ENCODE assay signal across 16 cellular contexts in the genomic region with DNA sequence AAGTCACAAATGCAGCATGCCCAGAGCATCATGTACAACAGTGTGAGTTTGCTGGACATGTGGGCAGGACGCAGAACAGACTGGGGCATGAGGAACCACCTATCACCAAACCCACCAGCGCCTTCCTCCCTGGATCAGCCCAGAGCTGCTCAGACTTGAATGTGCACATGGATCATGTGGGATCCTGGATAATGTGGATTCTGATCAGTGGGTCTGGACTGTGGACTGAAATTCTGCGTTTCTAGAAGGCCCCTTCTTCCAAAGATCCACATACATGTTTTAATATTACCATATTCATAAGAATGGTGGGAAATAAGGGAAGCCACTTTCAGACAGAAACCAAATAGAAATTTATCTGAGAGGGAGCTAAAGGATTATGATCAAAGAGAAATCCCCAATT.
DNase-seq lines count a peak whose midpoint lies in the region; ATAC-seq and TF ChIP-seq lines count a peak whose summit lies in the region.
"Had no signal": no experiment of that assay in that cellular context is flagged by ENCODE, and none has a peak within 500 bp of the region (broad histone marks: within the 10 kb centered on the region; RNA-seq: fewer than 3 reads in every experiment).

No MANE protein-coding gene starts in this region.

- H3K4me1 Mint-ChIP-seq in memory B cell: peaks cover 45% of the 10 kb centered on the region

- intact Hi-C loops in OCI-LY7 (cut with micrococcal nuclease; ENCODE audit: unreplicated experiment): loop anchor here (5.0 kb wide), 1 partner anchor 138 kb away; no protein-coding TSS in a partner anchor

- H3K4me2 ChIP-seq in DOHH2 (ENCODE audit: low read length) (peak overlapping the region; percentile 44), OCI-LY7 (ENCODE audit: low read length) (peak overlapping the region; percentile 13), SK-N-SH (no peak overlapping the region), hepatocyte (no peak overlapping the region)

- H3K27ac ChIP-seq in DOHH2 (ENCODE audit: low read depth, low read length) (peak overlapping the region; percentile 82), OCI-LY7 (ENCODE audit: low read depth, low read length, poor library complexity, severe bottlenecking) (peak overlapping the region; percentile 84), SK-N-SH (ENCODE audit: low read depth in 2 of 2, low read length in 1 of 2) (no peak overlapping the region), hepatocyte (no peak overlapping the region)
- H3K27ac ChIP-seq: BLaER1 treated with 17β-estradiol and CSF1 and Interleukin-3, amounts not matched to agents 10 nM and 100 nM had no signal

- H3K9me3 ChIP-seq in DOHH2 (ENCODE audit: control insufficient read depth, insufficient read depth, low read length) (no peaks in the 10 kb centered on the region), OCI-LY7 (ENCODE audit: low read length) (0 out of 2 replicates have a peak, but pooled peaks cover 4% of the 10 kb centered on the region), SK-N-SH (no peaks in the 10 kb centered on the region), hepatocyte (ENCODE audit: low read depth) (no peaks in the 10 kb centered on the region)
- H3K9me3 ChIP-seq: BLaER1 treated with 17β-estradiol and CSF1 and Interleukin-3, amounts not matched to agents 10 nM and 100 nM; HAP-1 had no signal

- H3K4me1 ChIP-seq in DOHH2 (ENCODE audit: control insufficient read depth, low read length) (peaks cover 71% of the 10 kb centered on the region), OCI-LY7 (ENCODE audit: insufficient read depth, low read length, poor library complexity, severe bottlenecking) (peaks cover 77% of the 10 kb centered on the region), SK-N-SH (ENCODE audit: control insufficient read depth in 1 of 2, insufficient read depth in 2 of 2, low read depth in 1 of 2, low read length in 1 of 2) (no peaks in the 10 kb centered on the region), hepatocyte (ENCODE audit: insufficient read depth) (peaks cover 5% of the 10 kb centered on the region)
- H3K4me1 ChIP-seq: HAP-1 had no signal

- no peaks in the 10 kb centered on the region for H3K36me3 Mint-ChIP-seq in memory B cell
- H3K36me3 Mint-ChIP-seq: CD8-positive, alpha-beta memory T cell had no signal

- no peak for DNase-seq in OCI-LY7 (ENCODE audit: low spot score)
- DNase-seq in memory B cell (ENCODE audit: low spot score in 2 of 2): no peak
- DNase-seq in G401 (ENCODE audit: low spot score): no peak
- DNase-seq in SK-N-SH: no peak
- no peak for DNase-seq in hepatocyte (ENCODE audit: low spot score)
- DNase-seq in H7: no peak
- DNase-seq: 8988T; CD8-positive, alpha-beta memory T cell; COR-L47; DMS 273 treated with DMSO at 0.1 percent for 48 hours; DMS53; DND-41; GDM1 had no signal

- TF ChIP-seq RAD21 in SK-N-SH (IDR thresholded peaks at IDR 0.05; ENCODE audit: low read length): no peak

- peak overlapping the region; percentile 17 for H3K27ac Mint-ChIP-seq in memory B cell

- in situ Hi-C loops in G401 (cut with HindIII; ENCODE audit: low sequenced_read_pairs): no loop called here

- no peak overlapping the region for H3K4me3 Mint-ChIP-seq in memory B cell
- H3K4me3 Mint-ChIP-seq: CD8-positive, alpha-beta memory T cell had no signal

- no peak overlapping the region for H3K9ac ChIP-seq in SK-N-SH
- H3K9ac ChIP-seq: BLaER1 treated with 17β-estradiol and CSF1 and Interleukin-3, amounts not matched to agents 10 nM and 100 nM had no signal

- no peak for TF ChIP-seq EP300 in SK-N-SH (IDR thresholded peaks at IDR 0.05; ENCODE audit: borderline replicate concordance in 1 of 2, low read depth in 1 of 2, low read length in 1 of 2)

- ATAC-seq in memory B cell (ENCODE audit: low read depth): no peak

- H3K27me3 ChIP-seq in DOHH2 (ENCODE audit: control insufficient read depth, low read length) (no peaks in the 10 kb centered on the region), SK-N-SH (ENCODE audit: insufficient read depth) (no peaks in the 10 kb centered on the region; the same call in 1 of the 2 replicates), hepatocyte (peaks cover 24% of the 10 kb centered on the region), H7 (ENCODE audit: control insufficient read depth, insufficient read depth, low read length) (peaks cover 80% of the 10 kb centered on the region)
- H3K27me3 ChIP-seq: BLaER1 treated with 17β-estradiol and CSF1 and Interleukin-3, amounts not matched to agents 10 nM and 100 nM had no signal

- POLR2A ChIA-PET in OCI-LY7 (lab: Charles Lee) (interaction anchor here (0.6 to 1.6 kb wide), 7 partner anchors 9 to 166 kb away, joined by 3 to 7 read pairs (median 3); no protein-coding TSS in a partner anchor), SK-N-SH (lab: Yijun Ruan, JAX) (no interaction called here)

- 8% methylated on average over 2 of the region's 3 CpGs for WGBS in SK-N-SH (ENCODE audit: low lambda C conversion rate)
- 31% methylated on average over 3 of the region's 3 CpGs for WGBS in hepatocyte (ENCODE audit: low lambda C conversion rate, missing lambda C conversion rate)

- TF ChIP-seq CTCF in DOHH2 (IDR thresholded peaks at IDR 0.05; ENCODE audit: low read depth, low read length, poor library complexity, severe bottlenecking): no peak
- TF ChIP-seq CTCF in OCI-LY7 (conservative IDR thresholded peaks at IDR 0.05; ENCODE audit: low read length): no peak
- TF ChIP-seq CTCF in SK-N-SH (IDR thresholded peaks at IDR 0.05): no peak
- TF ChIP-seq CTCF in hepatocyte (IDR thresholded peaks at IDR 0.05; ENCODE audit: poor library complexity): no peak

- H3F3A ChIP-seq in DOHH2 (ENCODE audit: control insufficient read depth, insufficient read depth): peaks cover 23% of the 10 kb centered on the region
- no peaks in the 10 kb centered on the region for H3F3A ChIP-seq in SK-N-SH (replicated peaks; ENCODE audit: insufficient read depth)

- CTCF ChIA-PET in OCI-LY7 (lab: Charles Lee; ENCODE audit: unreplicated experiment) (interaction anchor here (1.4 kb wide), 1 partner anchor 48 kb away, joined by 3 read pairs; no protein-coding TSS in a partner anchor), SK-N-SH (lab: Yijun Ruan, JAX) (interaction anchor here (0.7 to 1.6 kb wide), 5 partner anchors 9 to 207 kb away, joined by 3 to 5 read pairs (median 3); a partner anchor contains a TSS)

- no peaks in the 10 kb centered on the region for H3K9me2 ChIP-seq in DOHH2 (replicated peaks; ENCODE audit: control insufficient read depth, low read length)
- H3K9me2 ChIP-seq in OCI-LY7 (ENCODE audit: insufficient read depth, low read length): no peaks in the 10 kb centered on the region
- H3K9me2 ChIP-seq in SK-N-SH: no peaks in the 10 kb centered on the region
- no peaks in the 10 kb centered on the region for H3K9me2 ChIP-seq in hepatocyte (replicated peaks; ENCODE audit: insufficient read depth)

- H3K27me3 Mint-ChIP-seq in memory B cell: no peaks in the 10 kb centered on the region

- H4K20me1 ChIP-seq in DOHH2 (ENCODE audit: control insufficient read depth, insufficient read depth, low read depth, low read length): no peaks in the 10 kb centered on the region
- H4K20me1 ChIP-seq in OCI-LY7 (ENCODE audit: insufficient read depth, low read length): no peaks in the 10 kb centered on the region
- no peaks in the 10 kb centered on the region for H4K20me1 ChIP-seq in SK-N-SH (ENCODE audit: insufficient read depth)
- no peaks in the 10 kb centered on the region for H4K20me1 ChIP-seq in hepatocyte (ENCODE audit: insufficient read depth, poor library complexity, severe bottlenecking)
- H4K20me1 ChIP-seq: BLaER1 treated with 17β-estradiol and CSF1 and Interleukin-3, amounts not matched to agents 10 nM and 100 nM had no signal

- H3K9me3 Mint-ChIP-seq in memory B cell: no peaks in the 10 kb centered on the region

- H3K36me3 ChIP-seq in DOHH2 (ENCODE audit: control insufficient read depth, low read length) (peaks cover under 1% of the 10 kb centered on the region; the same call in 1 of the 2 replicates), OCI-LY7 (ENCODE audit: insufficient read depth, low read length) (no peaks in the 10 kb centered on the region), SK-N-SH (replicated peaks in 1 of 2; ENCODE audit: control insufficient read depth in 1 of 2, insufficient read depth in 2 of 2, low read length in 1 of 2) (no peaks in the 10 kb centered on the region), hepatocyte (replicated peaks; ENCODE audit: insufficient read depth, low read depth) (no peaks in the 10 kb centered on the region), H7 (replicated peaks; ENCODE audit: control insufficient read depth, insufficient read depth, low read length) (no peaks in the 10 kb centered on the region)
- H3K36me3 ChIP-seq: BLaER1 treated with 17β-estradiol and CSF1 and Interleukin-3, amounts not matched to agents 10 nM and 100 nM; HAP-1 had no signal

- H2AFZ ChIP-seq in OCI-LY7 (ENCODE audit: low read length) (peak overlapping the region; percentile 10; the same call in 1 of the 2 replicates), SK-N-SH (ENCODE audit: low read depth) (no peak overlapping the region), hepatocyte (no peak overlapping the region)

- H3K79me2 ChIP-seq in DOHH2 (ENCODE audit: control insufficient read depth, low read length) (0 out of 2 replicates have a peak, but pooled peaks cover 4% of the 10 kb centered on the region), OCI-LY7 (ENCODE audit: insufficient read depth, low read depth, low read length) (no peaks in the 10 kb centered on the region; the same call in 1 of the 2 replicates), SK-N-SH (ENCODE audit: insufficient read depth) (no peaks in the 10 kb centered on the region), hepatocyte (no peaks in the 10 kb centered on the region)

- H3K4me3 ChIP-seq in DOHH2 (ENCODE audit: low read length) (no peak overlapping the region), OCI-LY7 (ENCODE audit: low read depth, low read length, poor library complexity, severe bottlenecking) (no peak overlapping the region), SK-N-SH (ENCODE audit: low read depth in 2 of 2, low read length in 1 of 2) (no peak overlapping the region), hepatocyte (no peak overlapping the region), H7 (ENCODE audit: insufficient read depth, low read depth, low read length) (no peak overlapping the region)
- H3K4me3 ChIP-seq: BLaER1 treated with 17β-estradiol and CSF1 and Interleukin-3, amounts not matched to agents 10 nM and 100 nM; HAP-1 had no signal

- BruUV-seq in OCI-LY7 (replicated peaks; lab: Mats Ljungman, UMichigan): no TSS peak

TF ChIP-seq in SK-N-SH, 30 proteins besides CTCF, POLR2A, EP300 and RAD21 (continues in another document):
- TF ChIP-seq NFIC (IDR thresholded peaks at IDR 0.05; ENCODE audit: borderline replicate concordance) (no peak), SIN3A (IDR thresholded peaks at IDR 0.05; ENCODE audit: borderline replicate concordance, low read depth, low read length) (no peak)
- TF ChIP-seq, protein P1, sequence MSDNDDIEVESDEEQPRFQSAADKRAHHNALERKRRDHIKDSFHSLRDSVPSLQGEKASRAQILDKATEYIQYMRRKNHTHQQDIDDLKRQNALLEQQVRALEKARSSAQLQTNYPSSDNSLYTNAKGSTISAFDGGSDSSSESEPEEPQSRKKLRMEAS (IDR thresholded peaks at IDR 0.05; ENCODE audit: low read depth): no peak

Comparison
In these comparisons a context has a peak if more than half of its experiments do, and no peak if none do; other contexts are left out.
1. H3K27ac ChIP-seq: peak in DOHH2 (single experiment) and OCI-LY7 (single experiment); none in SK-N-SH (0 of 2) and hepatocyte (single experiment).
2. H3K4me2 ChIP-seq: peak in DOHH2 (single experiment) and OCI-LY7 (single experiment); none in SK-N-SH (single experiment) and hepatocyte (single experiment).